ENCODE assay signal across 15 cellular contexts in the genomic region with DNA sequence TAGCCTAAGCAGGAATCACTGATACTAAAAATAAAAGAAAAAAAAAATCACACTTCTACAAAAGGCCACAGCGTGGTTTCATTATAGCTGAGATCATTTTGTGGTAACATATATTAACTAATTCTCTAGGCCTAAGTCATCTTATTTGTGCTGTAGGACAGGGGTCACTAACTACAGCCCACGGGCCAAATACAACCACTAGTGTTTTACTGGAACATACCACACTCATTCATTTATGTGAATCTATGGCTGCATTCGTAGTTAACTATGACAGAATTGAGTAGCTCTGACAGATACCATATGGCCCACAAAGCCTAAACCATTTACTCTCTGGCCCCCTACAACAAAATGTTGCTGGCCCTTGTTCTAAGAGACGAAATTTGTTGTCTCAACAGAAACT.
DNase-seq lines count a peak whose midpoint lies in the region; ATAC-seq and TF ChIP-seq lines count a peak whose summit lies in the region.
"Had no signal": no experiment of that assay in that cellular context is flagged by ENCODE, and none has a peak within 500 bp of the region (broad histone marks: within the 10 kb centered on the region; RNA-seq: fewer than 3 reads in every experiment).

No MANE protein-coding gene starts in this region.

- DNase-seq in fibroblast of villous mesenchyme (ENCODE audit: low read depth), result peak; percentile 6
- DNase-seq in natural killer cell treated with Interleukin-12 subunit alpha and Interleukin-12 subunit beta and Interleukin-15 and Interleukin-18, amount 100 ng/mL, for 72 hours (ENCODE audit: low spot score), result no peak
- DNase-seq in SW480 (ENCODE audit: low spot score), result no peak
- DNase-seq in medulla oblongata (ENCODE audit: extremely low spot score), result no peak
- DNase-seq in activated naive CD4-positive, alpha-beta T cell treated with Interleukin-2 at 50 U/mL for 16 hours, result no peak
- DNase-seq: CD4-positive, CD25-positive, alpha-beta regulatory T cell; HCEC 1CT; KG1; NCI-H1092 treated with DMSO at 0.1 percent for 48 hours; NCI-H1694; NCI-H446 had no signal

- H3K4me1 Mint-ChIP-seq in natural killer cell treated with Interleukin-12 subunit alpha and Interleukin-12 subunit beta and Interleukin-15 and Interleukin-18, amount 100 ng/mL, for 72 hours (ENCODE audit: low read depth in 2 of 2), result peaks cover 24 to 35% of the 10 kb centered on the region in 2 donors

- no peaks in the 10 kb centered on the region for H3K9me3 Mint-ChIP-seq in natural killer cell treated with Interleukin-12 subunit alpha and Interleukin-12 subunit beta and Interleukin-15 and Interleukin-18, amount 100 ng/mL, for 72 hours

- no peak overlapping the region for H3K4me3 ChIP-seq in fibroblast of villous mesenchyme (ENCODE audit: low read depth, low read length)

- peak; percentile 41 for ATAC-seq in HG03175 (IDR thresholded peaks at IDR 0.05; ENCODE audit: unreplicated experiment)
- ATAC-seq in natural killer cell treated with Interleukin-12 subunit alpha and Interleukin-12 subunit beta and Interleukin-15 and Interleukin-18, amount 100 ng/mL, for 72 hours, result no peak
- no peak for ATAC-seq in HG03432 (IDR thresholded peaks at IDR 0.05; ENCODE audit: unreplicated experiment)

- H3K27ac Mint-ChIP-seq in natural killer cell treated with Interleukin-12 subunit alpha and Interleukin-12 subunit beta and Interleukin-15 and Interleukin-18, amount 100 ng/mL, for 72 hours, result peak overlapping the region; percentile 9 to 76
- H3K27ac Mint-ChIP-seq: CD4-positive, CD25-positive, alpha-beta regulatory T cell had no signal

- TF ChIP-seq CTCF in 22Rv1 (IDR thresholded peaks at IDR 0.05), result no peak
- TF ChIP-seq CTCF in fibroblast of villous mesenchyme (IDR thresholded peaks at IDR 0.05; ENCODE audit: insufficient read depth, low read depth, low read length), result no peak

- H3K27me3 Mint-ChIP-seq in natural killer cell treated with Interleukin-12 subunit alpha and Interleukin-12 subunit beta and Interleukin-15 and Interleukin-18, amount 100 ng/mL, for 72 hours, result no peaks in the 10 kb centered on the region
- H3K27me3 Mint-ChIP-seq: CD4-positive, CD25-positive, alpha-beta regulatory T cell had no signal

- no peak overlapping the region for H3K4me3 Mint-ChIP-seq in natural killer cell treated with Interleukin-12 subunit alpha and Interleukin-12 subunit beta and Interleukin-15 and Interleukin-18, amount 100 ng/mL, for 72 hours
- H3K4me3 Mint-ChIP-seq: CD4-positive, CD25-positive, alpha-beta regulatory T cell had no signal

- no peaks in the 10 kb centered on the region for H3K36me3 Mint-ChIP-seq in natural killer cell treated with Interleukin-12 subunit alpha and Interleukin-12 subunit beta and Interleukin-15 and Interleukin-18, amount 100 ng/mL, for 72 hours

- H3K27ac ChIP-seq in 22Rv1, result peak overlapping the region; percentile 93
- H3K27ac ChIP-seq: HL-60 had no signal
